In genomic region chr2:75710577-75711253, GRCh38 we compare ENCODE assay signal across 1 cellular context.
A peak's percentile ranks its signal among the peaks of the same experiment; 100 is the strongest.
TF ChIP-seq lines count a peak whose summit lies in the region.

Gene GCFC2 (minus strand): TSS chr2:75710915. CDS start chr2:75710855, 60 bp downstream.

TF ChIP-seq in HepG2, 621 proteins besides CTCF, POLR2A, EP300 and RAD21 (continued from another document and continues in another):
- TF ChIP-seq RERE (CRISPR knock-in tag; IDR thresholded peaks at IDR 0.05; ENCODE audit: low read depth) = no peak; the same call in none of the 2 replicates
- TF ChIP-seq ATF7 (IDR thresholded peaks at IDR 0.05) = no peak
- peak; percentile 92 for TF ChIP-seq ATF7 (CRISPR knock-in tag; IDR thresholded peaks at IDR 0.05)
- TF ChIP-seq PBX3 (CRISPR knock-in tag; IDR thresholded peaks at IDR 0.05; ENCODE audit: borderline replicate concordance) = peak; percentile 98
- no peak for TF ChIP-seq HDAC6 (IDR thresholded peaks at IDR 0.05; ENCODE audit: low read depth, low read length)
- no peak for TF ChIP-seq CEBPZ (IDR thresholded peaks at IDR 0.05; ENCODE audit: low read length)
- no peak for TF ChIP-seq FOXP1 (IDR thresholded peaks at IDR 0.05)
- no peak for TF ChIP-seq FOXP1 (CRISPR knock-in tag; IDR thresholded peaks at IDR 0.05)
- TF ChIP-seq SRSF9 (IDR thresholded peaks at IDR 0.05; ENCODE audit: borderline replicate concordance, insufficient read depth, low read depth, low read length, poor library complexity, severe bottlenecking) = no peak
- TF ChIP-seq FOXK1 (CRISPR knock-in tag; IDR thresholded peaks at IDR 0.05; ENCODE audit: borderline replicate concordance, low read depth) = peak; percentile 84; the same call in 1 of the 2 replicates
- peak; percentile 86; the same call in 1 of the 2 replicates for TF ChIP-seq ZNF12 (CRISPR knock-in tag; IDR thresholded peaks at IDR 0.05)
- peak; percentile 94; the same call in 1 of the 2 replicates for TF ChIP-seq ZNF354B (CRISPR knock-in tag; IDR thresholded peaks at IDR 0.05)
- no peak; the same call in 1 of the 2 replicates for TF ChIP-seq KDM5A (IDR thresholded peaks at IDR 0.05; ENCODE audit: borderline replicate concordance, low read length)
- TF ChIP-seq ZNF546 (CRISPR knock-in tag; conservative IDR thresholded peaks at IDR 0.05) = peak; percentile 100
- TF ChIP-seq ZBTB44 (CRISPR knock-in tag; IDR thresholded peaks at IDR 0.05) = peak; percentile 98
- peak; percentile 94 for TF ChIP-seq ZBTB34 (CRISPR knock-in tag; IDR thresholded peaks at IDR 0.05)
- TF ChIP-seq FOXA3 (CRISPR knock-in tag; IDR thresholded peaks at IDR 0.05) = peak; percentile 63
- TF ChIP-seq TBL1XR1 (IDR thresholded peaks at IDR 0.05; ENCODE audit: borderline replicate concordance, low read length, partially characterized antibody) = peak; percentile 39
- peak; percentile 96 for TF ChIP-seq NCOA1 (CRISPR knock-in tag; IDR thresholded peaks at IDR 0.05)
- TF ChIP-seq CCDC6 (CRISPR knock-in tag; IDR thresholded peaks at IDR 0.05) = peak; percentile 99
- TF ChIP-seq BCLAF1 (IDR thresholded peaks at IDR 0.05) = no peak
- TF ChIP-seq RFXAP (CRISPR knock-in tag; IDR thresholded peaks at IDR 0.05; ENCODE audit: borderline replicate concordance) = peak; percentile 97
- TF ChIP-seq DMTF1 (CRISPR knock-in tag; IDR thresholded peaks at IDR 0.05) = peak; percentile 95
- TF ChIP-seq TCF7L2 (IDR thresholded peaks at IDR 0.05; ENCODE audit: low read depth, low read length) = no peak
- peak; percentile 99 for TF ChIP-seq ZNF431 (CRISPR knock-in tag; IDR thresholded peaks at IDR 0.05; ENCODE audit: borderline replicate concordance, low read depth)
- peak; percentile 96 for TF ChIP-seq PHF21A (CRISPR knock-in tag; IDR thresholded peaks at IDR 0.05)
- TF ChIP-seq ZNF414 (CRISPR knock-in tag; IDR thresholded peaks at IDR 0.05) = peak; percentile 96
- TF ChIP-seq WIZ (CRISPR knock-in tag; IDR thresholded peaks at IDR 0.05) = peak; percentile 99
- TF ChIP-seq ZNF124 (CRISPR knock-in tag; IDR thresholded peaks at IDR 0.05) = peak; percentile 96
- TF ChIP-seq ZNF564 (CRISPR knock-in tag; IDR thresholded peaks at IDR 0.05) = peak; percentile 98
- TF ChIP-seq NFRKB (IDR thresholded peaks at IDR 0.05) = no peak
- peak; percentile 85; the same call in 1 of the 2 replicates for TF ChIP-seq ZNF660 (CRISPR knock-in tag; IDR thresholded peaks at IDR 0.05; ENCODE audit: borderline replicate concordance, low read depth)
- peak; percentile 99; the same call in 1 of the 2 replicates for TF ChIP-seq LBX2 (CRISPR knock-in tag; IDR thresholded peaks at IDR 0.05; ENCODE audit: borderline replicate concordance)
- TF ChIP-seq SP4 (CRISPR knock-in tag; IDR thresholded peaks at IDR 0.05) = peak; percentile 96
- peak; percentile 98; the same call in 1 of the 2 replicates for TF ChIP-seq ZNF383 (CRISPR knock-in tag; IDR thresholded peaks at IDR 0.05; ENCODE audit: borderline replicate concordance)
- TF ChIP-seq GTF3A (CRISPR knock-in tag; conservative IDR thresholded peaks at IDR 0.05) = peak; percentile 92
- TF ChIP-seq ZNF570 (CRISPR knock-in tag; IDR thresholded peaks at IDR 0.05; ENCODE audit: borderline replicate concordance) = peak; percentile 99
- TF ChIP-seq ZNF629 (CRISPR knock-in tag; conservative IDR thresholded peaks at IDR 0.05) = peak; percentile 77
- peak; percentile 97 for TF ChIP-seq ZBTB8A (CRISPR knock-in tag; IDR thresholded peaks at IDR 0.05; ENCODE audit: borderline replicate concordance, low read depth)
- TF ChIP-seq TFDP1 (CRISPR knock-in tag; IDR thresholded peaks at IDR 0.05; ENCODE audit: borderline replicate concordance) = peak; percentile 98
